ENCODE assay signal across 24 cellular contexts in genomic region chr22:19976671-19977070, GRCh38.
"Had no signal": no experiment of that assay in that cellular context is flagged by ENCODE, and none has a peak within 500 bp of the region (broad histone marks: within the 10 kb centered on the region; RNA-seq: fewer than 3 reads in every experiment).

No MANE protein-coding gene starts in this region.

- H3K27ac Mint-ChIP-seq: mesothelial cell of epicardium; progenitor cell of endocrine pancreas; stimulated activated naive CD8-positive, alpha-beta T cell treated with anti-CD3 and anti-CD28 coated beads, Interleukin-15, amount 100 ng/mL, for 72 hours had no signal

- H3K36me3 Mint-ChIP-seq: naive thymus-derived CD4-positive, alpha-beta T cell had no signal

- H3K4me1 ChIP-seq: parathyroid adenoma, transverse colon, upper lobe of right lung had no signal

- H2AFZ ChIP-seq: parathyroid adenoma had no signal

- ATAC-seq: esophagus mucosa; gastrocnemius medialis; naive thymus-derived CD4-positive, alpha-beta T cell; right lobe of liver; stimulated activated naive CD8-positive, alpha-beta T cell treated with anti-CD3 and anti-CD28 coated beads, Interleukin-15, amount 100 ng/mL, for 72 hours; upper lobe of right lung had no signal

- H3K4me3 ChIP-seq: dorsolateral prefrontal cortex, gastrocnemius medialis, right lobe of liver, suprapubic skin, transverse colon, upper lobe of right lung, vagina had no signal

- H3K36me3 ChIP-seq: transverse colon had no signal

- FAIRE-seq: colon, keratinocyte, small intestine had no signal

- H3K27me3 ChIP-seq: dorsolateral prefrontal cortex, gastrocnemius medialis, right lobe of liver, suprapubic skin, transverse colon, upper lobe of right lung, vagina had no signal

- H3K9ac ChIP-seq: parathyroid adenoma had no signal

- DNase-seq: dorsolateral prefrontal cortex; effector CD4-positive, alpha-beta T cell; foreskin fibroblast; gastrocnemius medialis; head of caudate nucleus; mesenchymal stem cell; naive thymus-derived CD4-positive, alpha-beta T cell; right lobe of liver; small intestine; stimulated activated CD4-positive, alpha-beta T cell treated with anti-CD3 and anti-CD28 coated beads, Interleukin-15, amount 100 ng/mL, for 24 hours; stimulated activated CD4-positive, alpha-beta T cell treated with anti-CD3 and anti-CD28 coated beads, Interleukin-2, amount 100 ng/mL, for 48 hours; stimulated activated naive CD4-positive, alpha-beta T cell; stimulated activated naive CD8-positive, alpha-beta T cell treated with anti-CD3 and anti-CD28 coated beads, Interleukin-15, amount 100 ng/mL, for 72 hours; transverse colon; upper lobe of right lung had no signal

- H3K79me2 ChIP-seq: parathyroid adenoma had no signal

- H3K9me3 ChIP-seq: gastrocnemius medialis, right lobe of liver, suprapubic skin, transverse colon, upper lobe of right lung, vagina had no signal

- H3K27ac ChIP-seq: epithelial cell of prostate, gastrocnemius medialis, parathyroid adenoma, right lobe of liver, suprapubic skin, transverse colon, upper lobe of right lung, vagina had no signal

- H3K4me3 Mint-ChIP-seq: mesothelial cell of epicardium; naive thymus-derived CD4-positive, alpha-beta T cell; stimulated activated naive CD8-positive, alpha-beta T cell treated with anti-CD3 and anti-CD28 coated beads, Interleukin-15, amount 100 ng/mL, for 72 hours had no signal

- H3K9me3 Mint-ChIP-seq: mesothelial cell of epicardium; naive thymus-derived CD4-positive, alpha-beta T cell; stimulated activated naive CD8-positive, alpha-beta T cell treated with anti-CD3 and anti-CD28 coated beads, Interleukin-15, amount 100 ng/mL, for 72 hours had no signal

- H3K27me3 Mint-ChIP-seq: naive thymus-derived CD4-positive, alpha-beta T cell; progenitor cell of endocrine pancreas; stimulated activated naive CD8-positive, alpha-beta T cell treated with anti-CD3 and anti-CD28 coated beads, Interleukin-15, amount 100 ng/mL, for 72 hours had no signal
